10 cellular contexts compared by ENCODE assay signal in genomic region chrX:74458738-74459137, GRCh38. TPM values are rescaled to one million over a fixed set of nuclear protein-coding genes. Genes with fewer than 3 reads are reported as not detected.
A peak's percentile ranks its signal among the peaks of the same experiment; 100 is the strongest.
DNase-seq lines count a peak whose midpoint lies in the region; ATAC-seq and TF ChIP-seq lines count a peak whose summit lies in the region.
"Had no signal": no experiment of that assay in that cellular context is flagged by ENCODE, and none has a peak within 500 bp of the region (broad histone marks: within the 10 kb centered on the region; RNA-seq: fewer than 3 reads in every experiment).

No MANE protein-coding gene starts in this region.

- no peaks in the 10 kb centered on the region for H3K4me1 ChIP-seq in Peyer's patch

- TF ChIP-seq CTCF in retinal pigment epithelial cell (conservative IDR thresholded peaks at IDR 0.05; ENCODE audit: low read depth, low read length) = no peak
- TF ChIP-seq CTCF in Peyer's patch (IDR thresholded peaks at IDR 0.05) = no peak

- no peaks in the 10 kb centered on the region for H3K36me3 ChIP-seq in Peyer's patch

- H3K27me3 ChIP-seq in Peyer's patch = no peaks in the 10 kb centered on the region

- in situ Hi-C loops in SK-MEL-5 (cut with HindIII; ENCODE audit: low pct_unique_long_range_greater_than_20kb, low sequenced_read_pairs) = no loop called here

- DNase-seq in HCEC 1CT = peak; percentile 61
- peak; percentile 7 for DNase-seq in SK-MEL-5 (ENCODE audit: low read depth, low spot score)
- DNase-seq in retinal pigment epithelial cell (ENCODE audit: low read depth) = peak; percentile 50
- no peak for DNase-seq in NCI-H69 (lab: John Stamatoyannopoulos, UW)
- no peak for DNase-seq in OCI-M1 (lab: John Stamatoyannopoulos, UW)
- no peak for DNase-seq in Peyer's patch
- DNase-seq: activated CD4-positive, CD25-positive, alpha-beta regulatory T cell; NCI-H1105 treated with DMSO at 0.1 percent for 48 hours; stimulated activated naive CD4-positive, alpha-beta T cell treated with Interleukin-2 at 50 U/mL for 16 hours had no signal

- H3K4me3 ChIP-seq in retinal pigment epithelial cell (ENCODE audit: low read length) (no peak overlapping the region), Peyer's patch (no peak overlapping the region)

- H3K9me3 ChIP-seq in Peyer's patch = no peaks in the 10 kb centered on the region

- ATAC-seq in esophagus mucosa = peak; percentile 48

- no peak overlapping the region for H3K27ac ChIP-seq in Peyer's patch

- no peak for TF ChIP-seq POLR2A in Peyer's patch (IDR thresholded peaks at IDR 0.05)

RNA-seq across cellular contexts. Expression of gene SLC16A2, which starts 37.4 kb away (rescaled TPM):
- 0.13 and 0.53 TPM in 2 replicates for total RNA-seq in SK-MEL-5 (2014; rRNA removed; shearing (Covaris generic))
- 0.27 and 0.52 TPM in 2 replicates for polyA plus RNA-seq in SK-MEL-5 (2015; cell fraction: cytosol; rRNA removed)
- polyA plus RNA-seq in SK-MEL-5 (2015; cell fraction: nucleus; rRNA removed) = 0.30 and 0.37 TPM in 2 replicates
- total RNA-seq in esophagus mucosa = 2.6 TPM
- 1 to 10 TPM in 3 of 4 donors, under 1 TPM in 1; 0.18 to 2.5 (median 1.8) TPM for total RNA-seq in Peyer's patch

Comparison
In these comparisons a context has a peak if more than half of its experiments do, and no peak if none do; other contexts are left out.
1. DNase-seq: peak in HCEC 1CT (single experiment), SK-MEL-5 (single experiment) and retinal pigment epithelial cell (single experiment); none in NCI-H69 (single experiment), OCI-M1 (single experiment) and Peyer's patch (0 of 3).